18 cellular contexts compared by ENCODE assay signal in genomic region chrX:97065973-97066372, GRCh38.
"Had no signal": no experiment of that assay in that cellular context is flagged by ENCODE, and none has a peak within 500 bp of the region (broad histone marks: within the 10 kb centered on the region; RNA-seq: fewer than 3 reads in every experiment).

No MANE protein-coding gene starts in this region.

- H3K27me3 Mint-ChIP-seq: activated CD4-positive, alpha-beta memory T cell treated with anti-CD3 and anti-CD28 coated beads for 36 hours; activated CD4-positive, alpha-beta T cell treated with anti-CD3 and anti-CD28 coated beads for 36 hours; stimulated activated memory B cell treated with anti-CD40 and anti-IgM and Interleukin-4, amounts not matched to agents 10 μg/mL and 1 μg/mL and 100 μg/mL, for 72 hours had no signal

- H3K4me3 Mint-ChIP-seq: activated CD4-positive, alpha-beta memory T cell treated with anti-CD3 and anti-CD28 coated beads for 36 hours; activated CD4-positive, alpha-beta T cell treated with anti-CD3 and anti-CD28 coated beads for 36 hours; activated T-cell treated with anti-CD3 and anti-CD28 coated beads, Interleukin-2, amount 50 U/mL, for 4 hours; immature natural killer cell; stimulated activated memory B cell treated with anti-CD40 and anti-IgM and Interleukin-4, amounts not matched to agents 10 μg/mL and 1 μg/mL and 100 μg/mL, for 72 hours had no signal

- DNase-seq: activated CD4-positive, alpha-beta memory T cell treated with anti-CD3 and anti-CD28 coated beads for 36 hours; activated CD4-positive, alpha-beta T cell treated with anti-CD3 and anti-CD28 coated beads for 36 hours; activated gamma-delta T cell; activated T-cell treated with anti-CD3 and anti-CD28 coated beads, Interleukin-2, amount 50 U/mL, for 4 hours; amygdala; esophagus squamous epithelium; heart left ventricle; immature natural killer cell; ovary; stimulated activated CD4-positive, alpha-beta T cell treated with anti-CD3 and anti-CD28 coated beads, Interleukin-2, amount 100 ng/mL, for 48 hours; uterus; WERI-Rb-1 had no signal

- H3K4me1 Mint-ChIP-seq: activated CD4-positive, alpha-beta T cell treated with anti-CD3 and anti-CD28 coated beads for 36 hours; immature natural killer cell; stimulated activated memory B cell treated with anti-CD40 and anti-IgM and Interleukin-4, amounts not matched to agents 10 μg/mL and 1 μg/mL and 100 μg/mL, for 72 hours had no signal

- H3K9me3 Mint-ChIP-seq: activated CD4-positive, alpha-beta memory T cell treated with anti-CD3 and anti-CD28 coated beads for 36 hours; activated naive CD4-positive, alpha-beta T cell treated with anti-CD3 and anti-CD28 coated beads, Interleukin-2, amount 50 U/mL, for 72 hours; activated T-cell treated with anti-CD3 and anti-CD28 coated beads, Interleukin-2, amount 50 U/mL, for 4 hours; immature natural killer cell; stimulated activated memory B cell treated with anti-CD40 and anti-IgM and Interleukin-4, amounts not matched to agents 10 μg/mL and 1 μg/mL and 100 μg/mL, for 72 hours had no signal

- FAIRE-seq: frontal cortex had no signal

- H3K4me1 ChIP-seq: esophagus squamous epithelium, heart left ventricle, tibial nerve, uterus had no signal

- H3K27ac ChIP-seq: esophagus squamous epithelium, heart left ventricle, ovary, tibial nerve, uterus, WERI-Rb-1 had no signal

- H3K27ac Mint-ChIP-seq: activated CD4-positive, alpha-beta memory T cell treated with anti-CD3 and anti-CD28 coated beads for 36 hours; activated CD4-positive, alpha-beta T cell treated with anti-CD3 and anti-CD28 coated beads for 36 hours; activated naive CD4-positive, alpha-beta T cell treated with anti-CD3 and anti-CD28 coated beads, Interleukin-2, amount 50 U/mL, for 72 hours; immature natural killer cell; stimulated activated memory B cell treated with anti-CD40 and anti-IgM and Interleukin-4, amounts not matched to agents 10 μg/mL and 1 μg/mL and 100 μg/mL, for 72 hours had no signal

- H3K36me3 Mint-ChIP-seq: activated CD4-positive, alpha-beta memory T cell treated with anti-CD3 and anti-CD28 coated beads for 36 hours; activated naive CD4-positive, alpha-beta T cell treated with anti-CD3 and anti-CD28 coated beads, Interleukin-2, amount 50 U/mL, for 72 hours; immature natural killer cell; stimulated activated memory B cell treated with anti-CD40 and anti-IgM and Interleukin-4, amounts not matched to agents 10 μg/mL and 1 μg/mL and 100 μg/mL, for 72 hours had no signal

- H3K36me3 ChIP-seq: esophagus squamous epithelium, heart left ventricle, ovary, tibial nerve, uterus, WERI-Rb-1 had no signal

- ATAC-seq: activated CD4-positive, alpha-beta T cell treated with anti-CD3 and anti-CD28 coated beads for 36 hours; activated naive CD4-positive, alpha-beta T cell treated with anti-CD3 and anti-CD28 coated beads, Interleukin-2, amount 50 U/mL, for 72 hours; activated T-cell treated with anti-CD3 and anti-CD28 coated beads, Interleukin-2, amount 50 U/mL, for 4 hours; heart left ventricle; SK-N-SH treated with all-trans-retinoic acid at 6 μM for 48 hours; stimulated activated memory B cell treated with anti-CD40 and anti-IgM and Interleukin-4, amounts not matched to agents 10 μg/mL and 1 μg/mL and 100 μg/mL, for 72 hours had no signal

- H3K9me3 ChIP-seq: esophagus squamous epithelium, heart left ventricle, ovary, tibial nerve, uterus had no signal

- H3K4me3 ChIP-seq: esophagus squamous epithelium, heart left ventricle, lung, ovary, tibial nerve, uterus had no signal

- H3K27me3 ChIP-seq: esophagus squamous epithelium, heart left ventricle, ovary, tibial nerve, uterus had no signal
